ENCODE assay signal across 26 cellular contexts in genomic region chr20:63138855-63139341, GRCh38.
DNase-seq lines count a peak whose midpoint lies in the region; ATAC-seq, FAIRE-seq and TF ChIP-seq lines count a peak whose summit lies in the region.
"Had no signal": no experiment of that assay in that cellular context is flagged by ENCODE, and none has a peak within 500 bp of the region (broad histone marks: within the 10 kb centered on the region; RNA-seq: fewer than 3 reads in every experiment).

No MANE protein-coding gene starts in this region.

- H3K27me3 Mint-ChIP-seq in immature natural killer cell (ENCODE audit: low read depth in 3 of 3), result peaks cover 3 to 8% (median 7%) of the 10 kb centered on the region in 3 donors
- H3K27me3 Mint-ChIP-seq: activated naive CD4-positive, alpha-beta T cell treated with anti-CD3 and anti-CD28 coated beads, Interleukin-2, amount 10 ng/mL, durations not matched to agents 7 days and 5 days had no signal

- in situ Hi-C loops in SK-MEL-5 (cut with HindIII; ENCODE audit: low pct_unique_long_range_greater_than_20kb, low sequenced_read_pairs), result no loop called here

- H3K4me1 Mint-ChIP-seq in immature natural killer cell, result no peaks in the 10 kb centered on the region
- H3K4me1 Mint-ChIP-seq: activated naive CD4-positive, alpha-beta T cell treated with anti-CD3 and anti-CD28 coated beads, Interleukin-2, amount 10 ng/mL, durations not matched to agents 7 days and 5 days; CD4-positive, alpha-beta memory T cell had no signal

- no peaks in the 10 kb centered on the region for H3K36me3 Mint-ChIP-seq in immature natural killer cell
- H3K36me3 Mint-ChIP-seq: activated naive CD4-positive, alpha-beta T cell treated with anti-CD3 and anti-CD28 coated beads, Interleukin-2, amount 10 ng/mL, durations not matched to agents 7 days and 5 days; CD4-positive, alpha-beta memory T cell had no signal

- H3K4me3 Mint-ChIP-seq in immature natural killer cell, result no peak overlapping the region
- H3K4me3 Mint-ChIP-seq: activated naive CD4-positive, alpha-beta T cell treated with anti-CD3 and anti-CD28 coated beads, Interleukin-2, amount 10 ng/mL, durations not matched to agents 7 days and 5 days; CD4-positive, alpha-beta memory T cell had no signal

- no peaks in the 10 kb centered on the region for H3K9me3 Mint-ChIP-seq in immature natural killer cell
- H3K9me3 Mint-ChIP-seq: activated naive CD4-positive, alpha-beta T cell treated with anti-CD3 and anti-CD28 coated beads, Interleukin-2, amount 10 ng/mL, durations not matched to agents 7 days and 5 days; CD4-positive, alpha-beta memory T cell had no signal

- ATAC-seq in GM18867 (IDR thresholded peaks at IDR 0.05; ENCODE audit: unreplicated experiment), result no peak
- ATAC-seq: activated CD4-positive, CD25-positive, alpha-beta regulatory T cell treated with anti-CD3 and anti-CD28 coated beads, Interleukin-2, amount 50 U/mL, for 24 hours; left lobe of liver had no signal

- no peak overlapping the region for H3K27ac Mint-ChIP-seq in immature natural killer cell
- H3K27ac Mint-ChIP-seq: activated naive CD4-positive, alpha-beta T cell treated with anti-CD3 and anti-CD28 coated beads, Interleukin-2, amount 10 ng/mL, durations not matched to agents 7 days and 5 days; CD4-positive, alpha-beta memory T cell had no signal

- peak; percentile 61 for FAIRE-seq in H54 (lab: Jason Lieb, UNC)
- FAIRE-seq: endometrium had no signal

- no peak for TF ChIP-seq CTCF in fibroblast of the aortic adventitia (IDR thresholded peaks at IDR 0.05; ENCODE audit: insufficient read depth, low read length)

- DNase-seq in A172 (ENCODE audit: low spot score) (peak; percentile 89), H54 (ENCODE audit: insufficient read length, low spot score) (peak; percentile 75), SK-MEL-5 (ENCODE audit: low read depth, low spot score) (peak; percentile 42), fibroblast of the aortic adventitia (ENCODE audit: low read depth) (peak; percentile 2), immature natural killer cell (no peak), NCI-H128 (lab: John Stamatoyannopoulos, UW; ENCODE audit: unreplicated experiment) (no peak), hepatic stellate cell (ENCODE audit: low spot score) (no peak)
- DNase-seq: activated CD8-positive, alpha-beta memory T cell treated with anti-CD3 and anti-CD28 coated beads for 24 hours; activated naive CD4-positive, alpha-beta T cell treated with anti-CD3 and anti-CD28 coated beads, Interleukin-2, amount 10 ng/mL, durations not matched to agents 7 days and 5 days; activated T-cell treated with anti-CD3 and anti-CD28 coated beads, Interleukin-2, amount 50 U/mL, for 48 hours; CD4-positive, alpha-beta memory T cell; colonic mucosa; DMS53; foreskin fibroblast; KG1; midbrain; NCI-H1105 treated with DMSO at 0.1 percent for 48 hours; NCI-H2107; NCI-H524 treated with DMSO at 0.1 percent for 48 hours; SIG-M5 had no signal

- TF ChIP-seq POLR2A in H54 (IDR thresholded peaks at IDR 0.05; ENCODE audit: low read depth, low read length), result no peak

- no peak overlapping the region for H3K4me3 ChIP-seq in fibroblast of the aortic adventitia (ENCODE audit: low read depth, low read length)
- H3K4me3 ChIP-seq: ascending aorta, colonic mucosa, suprapubic skin had no signal

Comparison
In these comparisons a context has a peak if more than half of its experiments do, and no peak if none do; other contexts are left out.
1. DNase-seq: peak in A172 (single experiment), H54 (single experiment), SK-MEL-5 (single experiment) and fibroblast of the aortic adventitia (single experiment); none in immature natural killer cell (0 of 3), NCI-H128 (single experiment) and hepatic stellate cell (single experiment).